Comparison of ENCODE assay signal across 8 cellular contexts in genomic region chr3:64266065-64266874, GRCh38. TPM values are rescaled to one million over a fixed set of nuclear protein-coding genes. Genes with fewer than 3 reads are reported as not detected.
A peak's percentile ranks its signal among the peaks of the same experiment; 100 is the strongest.
DNase-seq lines count a peak whose midpoint lies in the region; ATAC-seq and TF ChIP-seq lines count a peak whose summit lies in the region.

No MANE protein-coding gene starts in this region.

- H3K4me3 ChIP-seq in fibroblast of the aortic adventitia (ENCODE audit: low read depth, low read length), result peak overlapping the region; percentile 86

- TF ChIP-seq CTCF in fibroblast of the aortic adventitia (IDR thresholded peaks at IDR 0.05; ENCODE audit: insufficient read depth, low read length) (no peak), omental fat pad (IDR thresholded peaks at IDR 0.05) (no peak)

- ATAC-seq in omental fat pad (ENCODE audit: low FRiP score), result peak; percentile 83

- DNase-seq in AG08396 (ENCODE audit: low spot score), result peak; percentile 73
- peak; percentile 94 for DNase-seq in RPMI7951 (ENCODE audit: low read depth)
- DNase-seq in fibroblast of the aortic adventitia (ENCODE audit: low read depth), result peak; percentile 96
- peak; percentile 34 for DNase-seq in omental fat pad (ENCODE audit: low spot score)
- no peak for DNase-seq in NCI-H187 (lab: John Stamatoyannopoulos, UW)
- no peak for DNase-seq in SHP77 (lab: John Stamatoyannopoulos, UW)
- DNase-seq in GM19238 (ENCODE audit: insufficient read length, low spot score), result no peak
- no peak for DNase-seq in NCI-H2029 treated with DMSO at 0.1 percent for 48 hours (lab: John Stamatoyannopoulos, UW)

RNA-seq across cellular contexts. Expression of gene PRICKLE2, which starts 41.0 kb away (rescaled TPM):
- total RNA-seq in RPMI7951 (2014; rRNA removed; shearing (Covaris generic)), result 9.8 and 15.0 TPM in 2 replicates
- 22.0 and 45.1 TPM in 2 replicates for total RNA-seq in fibroblast of the aortic adventitia (ENCODE audit: low replicate concordance)
- 10 to 100 TPM; 56.1 to 88.4 (median 81.3) TPM for total RNA-seq in omental fat pad

Comparison
In these comparisons a context has a peak if more than half of its experiments do, and no peak if none do; other contexts are left out.
1. DNase-seq: peak in AG08396 (single experiment), RPMI7951 (single experiment), fibroblast of the aortic adventitia (single experiment) and omental fat pad (single experiment); none in NCI-H187 (0 of 2), SHP77 (0 of 2), GM19238 (single experiment) and NCI-H2029 treated with DMSO at 0.1 percent for 48 hours (single experiment).